In the genomic region with DNA sequence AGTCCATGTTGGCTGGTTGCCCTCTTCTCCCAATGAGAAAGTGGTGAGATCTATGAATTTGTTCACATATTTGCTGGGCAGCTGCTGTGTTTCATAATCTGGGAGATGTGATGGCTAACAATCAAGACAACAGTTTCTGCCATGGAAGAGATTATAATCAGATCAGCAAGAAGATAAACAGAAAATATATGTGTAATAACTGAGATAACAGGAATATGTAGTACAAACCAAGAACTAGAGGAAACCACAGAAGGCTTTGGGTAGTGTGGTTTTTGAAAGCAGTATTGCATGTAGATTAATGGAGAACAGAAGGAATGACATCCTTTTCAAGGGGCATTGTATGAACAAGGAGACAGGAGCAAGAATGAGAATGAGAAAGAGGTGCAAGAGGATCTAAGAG, we compare ENCODE assay signal across 36 cellular contexts. TPM values are rescaled to one million over a fixed set of nuclear protein-coding genes. Genes with fewer than 3 reads are reported as not detected.
DNase-seq lines count a peak whose midpoint lies in the region; ATAC-seq and TF ChIP-seq lines count a peak whose summit lies in the region.
"Had no signal": no experiment of that assay in that cellular context is flagged by ENCODE, and none has a peak within 500 bp of the region (broad histone marks: within the 10 kb centered on the region; RNA-seq: fewer than 3 reads in every experiment).

No MANE protein-coding gene starts in this region.

- H3K4me3 Mint-ChIP-seq in T-helper 1 cell treated with Interleukin-12 subunit alpha and Interleukin-12 subunit beta and Interleukin-4 antibody, amounts not matched to agents 30 μg/mL and 1 μg/mL, for 36 hours = no peak overlapping the region
- H3K4me3 Mint-ChIP-seq in naive thymus-derived CD4-positive, alpha-beta T cell = peak overlapping the region in 2 of 10 donors; percentile 0 to 31
- H3K4me3 Mint-ChIP-seq in glutamatergic neuron (ENCODE audit: unreplicated experiment) = no peak overlapping the region
- H3K4me3 Mint-ChIP-seq: activated T-helper 17 cell treated with anti-CD3 and anti-CD28 coated beads, Interleukin-2, amount 50 U/mL, for 72 hours; stimulated activated naive B cell treated with anti-CD40 and anti-IgM and Interleukin-4, amounts not matched to agents 10 μg/mL and 1 μg/mL and 100 μg/mL, for 72 hours had no signal

- H3K27ac Mint-ChIP-seq in T-helper 1 cell treated with Interleukin-12 subunit alpha and Interleukin-12 subunit beta and Interleukin-4 antibody, amounts not matched to agents 30 μg/mL and 1 μg/mL, for 36 hours = peak overlapping the region; percentile 16
- no peak overlapping the region for H3K27ac Mint-ChIP-seq in naive thymus-derived CD4-positive, alpha-beta T cell
- H3K27ac Mint-ChIP-seq in glutamatergic neuron (ENCODE audit: unreplicated experiment) = no peak overlapping the region
- H3K27ac Mint-ChIP-seq: activated T-helper 17 cell treated with anti-CD3 and anti-CD28 coated beads, Interleukin-2, amount 50 U/mL, for 72 hours; progenitor cell of endocrine pancreas; stimulated activated naive B cell treated with anti-CD40 and anti-IgM and Interleukin-4, amounts not matched to agents 10 μg/mL and 1 μg/mL and 100 μg/mL, for 72 hours had no signal

- CTCF ChIA-PET in naive thymus-derived CD4-positive, alpha-beta T cell (lab: Charles Lee) = interaction anchor here (1.1 kb wide), 1 partner anchor 208 kb away, joined by 3 read pairs; no protein-coding TSS in a partner anchor

- H2AFZ ChIP-seq in Loucy (ENCODE audit: low read length) = no peak overlapping the region

- POLR2A ChIA-PET in naive thymus-derived CD4-positive, alpha-beta T cell (lab: Charles Lee) = interaction anchor here (0.6 kb wide), 1 partner anchor 37 kb away, joined by 6 read pairs; no protein-coding TSS in a partner anchor

- H3K9me3 Mint-ChIP-seq in T-helper 1 cell treated with Interleukin-12 subunit alpha and Interleukin-12 subunit beta and Interleukin-4 antibody, amounts not matched to agents 30 μg/mL and 1 μg/mL, for 36 hours = peaks cover 3% of the 10 kb centered on the region
- H3K9me3 Mint-ChIP-seq in naive thymus-derived CD4-positive, alpha-beta T cell = peaks cover 0 to 3% (median 0%) of the 10 kb centered on the region in 11 donors
- H3K9me3 Mint-ChIP-seq in glutamatergic neuron (ENCODE audit: unreplicated experiment) = peaks cover 2% of the 10 kb centered on the region
- H3K9me3 Mint-ChIP-seq: activated T-helper 17 cell treated with anti-CD3 and anti-CD28 coated beads, Interleukin-2, amount 50 U/mL, for 72 hours had no signal

- no peaks in the 10 kb centered on the region for H3K9me3 ChIP-seq in Loucy (ENCODE audit: insufficient read depth, low read depth, low read length)
- H3K9me3 ChIP-seq in naive thymus-derived CD4-positive, alpha-beta T cell (ENCODE audit: control insufficient read depth in 2 of 3, low read length in 3 of 3) = no peaks in the 10 kb centered on the region
- H3K9me3 ChIP-seq: ascending aorta, Caco-2, esophagus muscularis mucosa, Peyer's patch, right lobe of liver, SJSA1, testis, uterus had no signal

- no peaks in the 10 kb centered on the region for H4K20me1 ChIP-seq in Loucy (ENCODE audit: insufficient read depth, low read length, poor library complexity, severe bottlenecking)

- no peak overlapping the region for H3K27ac ChIP-seq in naive thymus-derived CD4-positive, alpha-beta T cell (ENCODE audit: low read depth, low read length)
- H3K27ac ChIP-seq: ascending aorta, esophagus muscularis mucosa, Peyer's patch, right lobe of liver, SJSA1, testis, uterus, WERI-Rb-1 had no signal

- DNase-seq in GF-D8 (lab: John Stamatoyannopoulos, UW) (peak; percentile 98), head of caudate nucleus (no peak), glutamatergic neuron (no peak), Right ventricle myocardium inferior (ENCODE audit: missing footprints) (no peak), medulla oblongata (ENCODE audit: extremely low spot score) (no peak)
- no peak for DNase-seq in naive thymus-derived CD4-positive, alpha-beta T cell
- DNase-seq: activated CD4-positive, alpha-beta T cell treated with anti-CD3 and anti-CD28 coated beads, Interleukin-2, amount 50 U/mL, for 1 hour; activated CD8-positive, alpha-beta memory T cell treated with anti-CD3 and anti-CD28 coated beads, Interleukin-2, amount 50 U/mL, for 4 hours; activated naive CD4-positive, alpha-beta T cell treated with anti-CD3 and anti-CD28 coated beads, Interleukin-2, amount 50 U/mL, for 16 hours; C1 segment of cervical spinal cord; Caco-2; caudate nucleus; cortex of kidney; foreskin melanocyte; GDM1; Karpas-422; left colon; mesenchymal stem cell; NCI-H1105 treated with DMSO at 0.1 percent for 48 hours; NCI-H2029; NCI-H2227 treated with DMSO at 0.1 percent for 48 hours; NCI-H526 treated with DMSO at 0.1 percent for 48 hours; Peyer's patch; right lobe of liver; stimulated activated naive B cell treated with anti-CD40 and anti-IgM and Interleukin-4, amounts not matched to agents 10 μg/mL and 1 μg/mL and 100 μg/mL, for 72 hours; testis; uterus; WERI-Rb-1 had no signal

- no peaks in the 10 kb centered on the region for H3F3A ChIP-seq in Loucy (ENCODE audit: low read depth)

- H3K27me3 Mint-ChIP-seq in T-helper 1 cell treated with Interleukin-12 subunit alpha and Interleukin-12 subunit beta and Interleukin-4 antibody, amounts not matched to agents 30 μg/mL and 1 μg/mL, for 36 hours (ENCODE audit: low read depth) = no peaks in the 10 kb centered on the region
- H3K27me3 Mint-ChIP-seq in naive thymus-derived CD4-positive, alpha-beta T cell = peaks cover 0 to 17% (median 13%) of the 10 kb centered on the region in 5 donors
- peaks cover 2% of the 10 kb centered on the region for H3K27me3 Mint-ChIP-seq in glutamatergic neuron (ENCODE audit: unreplicated experiment)
- H3K27me3 Mint-ChIP-seq: activated T-helper 17 cell treated with anti-CD3 and anti-CD28 coated beads, Interleukin-2, amount 50 U/mL, for 72 hours had no signal

- no peaks in the 10 kb centered on the region for H3K9me2 ChIP-seq in Loucy (replicated peaks; ENCODE audit: low read depth, low read length)

- H3K36me3 Mint-ChIP-seq in T-helper 1 cell treated with Interleukin-12 subunit alpha and Interleukin-12 subunit beta and Interleukin-4 antibody, amounts not matched to agents 30 μg/mL and 1 μg/mL, for 36 hours (ENCODE audit: low read depth) = peaks cover 2% of the 10 kb centered on the region
- peaks cover 0 to 3% (median 0%) of the 10 kb centered on the region in 5 donors for H3K36me3 Mint-ChIP-seq in naive thymus-derived CD4-positive, alpha-beta T cell
- H3K36me3 Mint-ChIP-seq in glutamatergic neuron (ENCODE audit: unreplicated experiment) = no peaks in the 10 kb centered on the region

- H3K9ac ChIP-seq in Loucy (ENCODE audit: low read depth, low read length, poor library complexity, severe bottlenecking) = no peak overlapping the region

- intact Hi-C loops in naive thymus-derived CD4-positive, alpha-beta T cell (cut with micrococcal nuclease) = loop anchor here in 1 of 2 donors (1.0 kb wide), 1 partner anchor 9 kb away; no protein-coding TSS in a partner anchor
- intact Hi-C loops in head of caudate nucleus (cut with DNase I) (no loop called here), Right ventricle myocardium inferior (cut with DNase I) (no loop called here)

- H3K27me3 ChIP-seq in Loucy (ENCODE audit: insufficient read depth, low read length, poor library complexity, severe bottlenecking) = peaks cover 50% of the 10 kb centered on the region
- no peaks in the 10 kb centered on the region for H3K27me3 ChIP-seq in naive thymus-derived CD4-positive, alpha-beta T cell (ENCODE audit: control insufficient read depth in 2 of 2, insufficient read depth in 2 of 2, low read length in 2 of 2)
- H3K27me3 ChIP-seq: ascending aorta, Peyer's patch, right lobe of liver, testis, uterus had no signal

- no peak overlapping the region for H3K4me3 ChIP-seq in Loucy (ENCODE audit: low read length, poor library complexity, severe bottlenecking)
- H3K4me3 ChIP-seq in naive thymus-derived CD4-positive, alpha-beta T cell (ENCODE audit: low read length) = no peak overlapping the region
- H3K4me3 ChIP-seq: ascending aorta, esophagus muscularis mucosa, Peyer's patch, right lobe of liver, SJSA1, testis, uterus had no signal

- peak overlapping the region; percentile 9 for H3K4me2 ChIP-seq in Loucy (ENCODE audit: low read depth, low read length, poor library complexity, severe bottlenecking)

- H3K4me1 ChIP-seq in Loucy (ENCODE audit: insufficient read depth, low read length, poor library complexity, severe bottlenecking) = peaks cover 10% of the 10 kb centered on the region
- H3K4me1 ChIP-seq in naive thymus-derived CD4-positive, alpha-beta T cell (ENCODE audit: control insufficient read depth in 2 of 2, insufficient read depth in 2 of 2, low read length in 2 of 2) = no peaks in the 10 kb centered on the region
- H3K4me1 ChIP-seq: ascending aorta, Caco-2, esophagus muscularis mucosa, right lobe of liver, SJSA1, testis, uterus had no signal

- peak; percentile 38 for ATAC-seq in naive thymus-derived CD4-positive, alpha-beta T cell
- no peak for ATAC-seq in Right ventricle myocardium inferior
- ATAC-seq: activated T-helper 17 cell treated with anti-CD3 and anti-CD28 coated beads, Interleukin-2, amount 50 U/mL, for 72 hours; HCT116; left colon; stimulated activated naive B cell treated with anti-CD40 and anti-IgM and Interleukin-4, amounts not matched to agents 10 μg/mL and 1 μg/mL and 100 μg/mL, for 72 hours had no signal

- TF ChIP-seq CTCF in Loucy (conservative IDR thresholded peaks at IDR 0.05; ENCODE audit: low read length) (no peak), glutamatergic neuron (IDR thresholded peaks at IDR 0.05; ENCODE audit: partially characterized antibody, unreplicated experiment) (no peak)

- H3K4me1 Mint-ChIP-seq in T-helper 1 cell treated with Interleukin-12 subunit alpha and Interleukin-12 subunit beta and Interleukin-4 antibody, amounts not matched to agents 30 μg/mL and 1 μg/mL, for 36 hours (ENCODE audit: low read depth) = peaks cover 10% of the 10 kb centered on the region
- peaks cover 5 to 9% (median 8%) of the 10 kb centered on the region in 7 donors for H3K4me1 Mint-ChIP-seq in naive thymus-derived CD4-positive, alpha-beta T cell
- H3K4me1 Mint-ChIP-seq in glutamatergic neuron (ENCODE audit: low read depth, unreplicated experiment) = no peaks in the 10 kb centered on the region

- no peaks in the 10 kb centered on the region for H3K36me3 ChIP-seq in Loucy (ENCODE audit: insufficient read depth, low read length)
- no peaks in the 10 kb centered on the region for H3K36me3 ChIP-seq in naive thymus-derived CD4-positive, alpha-beta T cell (ENCODE audit: control insufficient read depth in 2 of 3, insufficient read depth in 3 of 3, low read length in 3 of 3)
- H3K36me3 ChIP-seq: ascending aorta, esophagus muscularis mucosa, Peyer's patch, right lobe of liver, SJSA1, uterus, WERI-Rb-1 had no signal

- no peaks in the 10 kb centered on the region for H3K79me2 ChIP-seq in Loucy (ENCODE audit: insufficient read depth, low read length)

RNA-seq across cellular contexts. Expression of a gene that starts 12.2 kb away (rescaled TPM):
- 10 to 100 TPM in 1 of 5 experiments, 1 to 10 TPM in 1, under 1 TPM in 2, not detected in 1; 0.70 to 44.4 (median 3.1) TPM for total RNA-seq in naive thymus-derived CD4-positive, alpha-beta T cell
- polyA plus RNA-seq in naive thymus-derived CD4-positive, alpha-beta T cell = under 1 TPM in 1 of 2 donors, not detected in 1; 0.30 TPM
- not detected for total RNA-seq in glutamatergic neuron (ENCODE audit: unreplicated experiment)
- total RNA-seq in Right ventricle myocardium inferior = 2.5 TPM
- total RNA-seq: activated T-helper 17 cell treated with anti-CD3 and anti-CD28 coated beads, Interleukin-2, amount 50 U/mL, for 72 hours; ascending aorta; Peyer's patch; progenitor cell of endocrine pancreas; SJSA1 had no signal
